ENCODE assay signal across 3 cellular contexts in genomic region chr11:64064374-64065140, GRCh38.
TF ChIP-seq lines count a peak whose summit lies in the region.

No MANE protein-coding gene starts in this region.

TF ChIP-seq in SK-N-SH, 30 proteins besides CTCF, POLR2A, EP300 and RAD21:
- TF ChIP-seq CHD2 (IDR thresholded peaks at IDR 0.05; ENCODE audit: low read length, partially characterized antibody): no peak
- TF ChIP-seq MXI1 (IDR thresholded peaks at IDR 0.05; ENCODE audit: low read depth, low read length): peak; percentile 27; the same call in 1 of the 2 replicates

TF ChIP-seq in SK-N-SH treated with all-trans-retinoic acid at 6 μM for 48 hours, 23 proteins besides CTCF, POLR2A, EP300 and RAD21:
- TF ChIP-seq TOX (CRISPR knock-in tag; IDR thresholded peaks at IDR 0.05; ENCODE audit: borderline replicate concordance) (no peak), ARNTL (CRISPR knock-in tag; IDR thresholded peaks at IDR 0.05; ENCODE audit: borderline replicate concordance, low read depth) (no peak), RARB (CRISPR knock-in tag; IDR thresholded peaks at IDR 0.05) (no peak), ISL1 (CRISPR knock-in tag; IDR thresholded peaks at IDR 0.05) (no peak), ESRRG (CRISPR knock-in tag; IDR thresholded peaks at IDR 0.05) (no peak)
TF ChIP-seq in SK-N-SH treated with all-trans-retinoic acid at 6 μM for 48 hours: peak in this region for 0.

TF ChIP-seq in GM12878, 131 proteins besides CTCF, POLR2A, EP300 and RAD21:
- TF ChIP-seq POLR2AphosphoS2 (IDR thresholded peaks at IDR 0.05; ENCODE audit: low read depth, low read length) (no peak), ZNF384 (IDR thresholded peaks at IDR 0.05; ENCODE audit: borderline replicate concordance, low read depth, low read length) (no peak), SPI1 (IDR thresholded peaks at IDR 0.05; ENCODE audit: borderline replicate concordance, insufficient read depth, low read depth, low read length) (no peak), GATAD2B (conservative IDR thresholded peaks at IDR 0.05; ENCODE audit: low read depth) (no peak), NR2C1 (IDR thresholded peaks at IDR 0.05) (no peak), ZNF274 (IDR thresholded peaks at IDR 0.05; ENCODE audit: insufficient read depth, insufficient read length) (no peak), ZNF24 (IDR thresholded peaks at IDR 0.05) (0 out of 2 replicates have a peak, but pooled peaks have one; percentile 20)
TF ChIP-seq in GM12878: peak in this region for 1.
